Comparison of ENCODE assay signal across 39 cellular contexts in genomic region chr10:132250456-132251223, GRCh38.
"Had no signal": no experiment of that assay in that cellular context is flagged by ENCODE, and none has a peak within 500 bp of the region (broad histone marks: within the 10 kb centered on the region; RNA-seq: fewer than 3 reads in every experiment).

No MANE protein-coding gene starts in this region.

- H3K4me1 ChIP-seq: ascending aorta had no signal

- H3K27ac ChIP-seq: ascending aorta, cardiac muscle cell, WERI-Rb-1 had no signal

- ATAC-seq: activated CD4-positive, alpha-beta T cell treated with anti-CD3 and anti-CD28 coated beads for 36 hours; activated CD4-positive, CD25-positive, alpha-beta regulatory T cell treated with anti-CD3 and anti-CD28 coated beads, Interleukin-2, amount 50 U/mL, for 24 hours; activated CD8-positive, alpha-beta memory T cell treated with anti-CD3 and anti-CD28 coated beads, Interleukin-2, amount 10 ng/mL, durations not matched to agents 7 days and 5 days; activated CD8-positive, alpha-beta T cell treated with anti-CD3 and anti-CD28 coated beads, Interleukin-2, amount 10 ng/mL, durations not matched to agents 7 days and 5 days; activated naive CD8-positive, alpha-beta T cell treated with anti-CD3 and anti-CD28 coated beads, Interleukin-2, amount 50 U/mL, for 24 hours; WTC11 had no signal

- H3K4me3 ChIP-seq: ascending aorta, cardiac muscle cell had no signal

- H3K27me3 Mint-ChIP-seq: activated CD4-positive, alpha-beta memory T cell treated with anti-CD3 and anti-CD28 coated beads, Interleukin-2, amount 10 ng/mL, durations not matched to agents 7 days and 5 days; activated CD4-positive, alpha-beta T cell treated with anti-CD3 and anti-CD28 coated beads for 36 hours; activated CD4-positive, alpha-beta T cell treated with anti-CD3 and anti-CD28 coated beads, Interleukin-2, amount 10 ng/mL, durations not matched to agents 7 days and 5 days; activated CD8-positive, alpha-beta memory T cell treated with anti-CD3 and anti-CD28 coated beads, Interleukin-2, amount 10 ng/mL, durations not matched to agents 7 days and 5 days; activated naive CD4-positive, alpha-beta T cell treated with anti-CD3 and anti-CD28 coated beads, Interleukin-2, amount 10 ng/mL, durations not matched to agents 7 days and 5 days; activated naive CD4-positive, alpha-beta T cell treated with anti-CD3 and anti-CD28 coated beads, Interleukin-2, amount 50 U/mL, for 24 hours; activated naive CD8-positive, alpha-beta T cell; activated naive CD8-positive, alpha-beta T cell treated with anti-CD3 and anti-CD28 coated beads, Interleukin-2, amount 10 ng/mL, durations not matched to agents 7 days and 5 days; activated naive CD8-positive, alpha-beta T cell treated with anti-CD3 and anti-CD28 coated beads, Interleukin-2, amount 50 U/mL, for 24 hours; activated T-cell treated with anti-CD3 and anti-CD28 coated beads, Interleukin-2, amount 50 U/mL, for 24 hours; brain; central memory CD8-positive, alpha-beta T cell had no signal

- H3K4me1 Mint-ChIP-seq: activated naive CD8-positive, alpha-beta T cell treated with anti-CD3 and anti-CD28 coated beads, Interleukin-2, amount 10 ng/mL, durations not matched to agents 7 days and 5 days had no signal

- H3K9me3 Mint-ChIP-seq: activated CD4-positive, alpha-beta memory T cell treated with anti-CD3 and anti-CD28 coated beads, Interleukin-2, amount 10 ng/mL, durations not matched to agents 7 days and 5 days; activated CD4-positive, alpha-beta T cell treated with anti-CD3 and anti-CD28 coated beads, Interleukin-2, amount 10 ng/mL, durations not matched to agents 7 days and 5 days; activated naive CD4-positive, alpha-beta T cell treated with anti-CD3 and anti-CD28 coated beads, Interleukin-2, amount 10 ng/mL, durations not matched to agents 7 days and 5 days; activated naive CD4-positive, alpha-beta T cell treated with anti-CD3 and anti-CD28 coated beads, Interleukin-2, amount 50 U/mL, for 24 hours; activated naive CD8-positive, alpha-beta T cell treated with anti-CD3 and anti-CD28 coated beads, Interleukin-2, amount 10 ng/mL, durations not matched to agents 7 days and 5 days; activated naive CD8-positive, alpha-beta T cell treated with anti-CD3 and anti-CD28 coated beads, Interleukin-2, amount 50 U/mL, for 24 hours; activated T-cell treated with anti-CD3 and anti-CD28 coated beads, Interleukin-2, amount 50 U/mL, for 24 hours; activated T-helper 2 cell treated with anti-CD3 and anti-CD28 coated beads, Interferon-gamma antibody, Interleukin-2, Interleukin-4, amounts not matched to agents 10 μg/mL and 5 μg/mL and 100 μg/mL, durations not matched to agents 14 hours and 24 hours and 36 hours; brain; central memory CD8-positive, alpha-beta T cell; T-helper 1 cell treated with Interleukin-12 subunit alpha and Interleukin-12 subunit beta and Interleukin-4 antibody, amounts not matched to agents 30 μg/mL and 1 μg/mL, for 36 hours; T-helper 2 cell treated with Interferon-gamma antibody and Interleukin-4, amounts not matched to agents 5 μg/mL and 100 μg/mL, for 36 hours; WTC11 had no signal

- H3K9me3 ChIP-seq: ascending aorta had no signal

- H3K27me3 ChIP-seq: ascending aorta, cardiac muscle cell had no signal

- DNase-seq: activated CD4-positive, alpha-beta memory T cell treated with anti-CD3 and anti-CD28 coated beads, Interleukin-2, amount 10 ng/mL, durations not matched to agents 7 days and 5 days; activated CD4-positive, alpha-beta T cell treated with anti-CD3 and anti-CD28 coated beads for 1 hour; activated CD4-positive, alpha-beta T cell treated with anti-CD3 and anti-CD28 coated beads for 36 hours; activated CD4-positive, alpha-beta T cell treated with anti-CD3 and anti-CD28 coated beads for 48 hours; activated CD4-positive, alpha-beta T cell treated with anti-CD3 and anti-CD28 coated beads, Interleukin-2, amount 10 ng/mL, durations not matched to agents 7 days and 5 days; activated CD4-positive, alpha-beta T cell treated with anti-CD3 and anti-CD28 coated beads, Interleukin-2, amount 50 U/mL, for 48 hours; activated CD4-positive, CD25-positive, alpha-beta regulatory T cell; activated CD8-positive, alpha-beta memory T cell treated with anti-CD3 and anti-CD28 coated beads for 24 hours; activated CD8-positive, alpha-beta memory T cell treated with anti-CD3 and anti-CD28 coated beads, Interleukin-2, amount 10 ng/mL, durations not matched to agents 7 days and 5 days; activated CD8-positive, alpha-beta memory T cell treated with anti-CD3 and anti-CD28 coated beads, Interleukin-2, amount 50 U/mL, for 48 hours; activated CD8-positive, alpha-beta T cell treated with anti-CD3 and anti-CD28 coated beads, Interleukin-2, amount 10 ng/mL, durations not matched to agents 7 days and 5 days; activated effector memory CD4-positive, alpha-beta T cell treated with Interleukin-2 at 50 U/mL for 16 hours; activated gamma-delta T cell; activated naive CD4-positive, alpha-beta T cell treated with anti-CD3 and anti-CD28 coated beads, Interleukin-2, amount 10 ng/mL, durations not matched to agents 7 days and 5 days; activated naive CD4-positive, alpha-beta T cell treated with Interleukin-2 at 50 U/mL for 16 hours; activated naive CD8-positive, alpha-beta T cell treated with anti-CD3 and anti-CD28 coated beads, Interleukin-2, amount 10 ng/mL, durations not matched to agents 7 days and 5 days; activated naive CD8-positive, alpha-beta T cell treated with anti-CD3 and anti-CD28 coated beads, Interleukin-2, amount 50 U/mL, for 24 hours; activated T-cell treated with anti-CD3 and anti-CD28 coated beads, Interleukin-2, amount 50 U/mL, for 24 hours; activated T-cell treated with anti-CD3 and anti-CD28 coated beads, Interleukin-2, amount 50 U/mL, for 48 hours; amygdala; anterior cingulate cortex; caudate nucleus; cerebellar nuclear complex; T-helper 2 cell; T-helper 9 cell; WERI-Rb-1 had no signal

- H3K4me3 Mint-ChIP-seq: activated CD4-positive, alpha-beta memory T cell treated with anti-CD3 and anti-CD28 coated beads, Interleukin-2, amount 10 ng/mL, durations not matched to agents 7 days and 5 days; activated CD4-positive, alpha-beta T cell treated with anti-CD3 and anti-CD28 coated beads for 36 hours; activated CD4-positive, alpha-beta T cell treated with anti-CD3 and anti-CD28 coated beads, Interleukin-2, amount 10 ng/mL, durations not matched to agents 7 days and 5 days; activated CD8-positive, alpha-beta memory T cell treated with anti-CD3 and anti-CD28 coated beads, Interleukin-2, amount 10 ng/mL, durations not matched to agents 7 days and 5 days; activated CD8-positive, alpha-beta T cell treated with anti-CD3 and anti-CD28 coated beads, Interleukin-2, amount 10 ng/mL, durations not matched to agents 7 days and 5 days; activated naive CD4-positive, alpha-beta T cell treated with anti-CD3 and anti-CD28 coated beads, Interleukin-2, amount 10 ng/mL, durations not matched to agents 7 days and 5 days; activated naive CD4-positive, alpha-beta T cell treated with anti-CD3 and anti-CD28 coated beads, Interleukin-2, amount 50 U/mL, for 24 hours; activated naive CD8-positive, alpha-beta T cell; activated naive CD8-positive, alpha-beta T cell treated with anti-CD3 and anti-CD28 coated beads, Interleukin-2, amount 10 ng/mL, durations not matched to agents 7 days and 5 days; activated naive CD8-positive, alpha-beta T cell treated with anti-CD3 and anti-CD28 coated beads, Interleukin-2, amount 50 U/mL, for 24 hours; activated T-cell treated with anti-CD3 and anti-CD28 coated beads, Interleukin-2, amount 50 U/mL, for 24 hours; brain; central memory CD8-positive, alpha-beta T cell; T-helper 1 cell treated with Interleukin-12 subunit alpha and Interleukin-12 subunit beta and Interleukin-4 antibody, amounts not matched to agents 30 μg/mL and 1 μg/mL, for 36 hours; T-helper 2 cell treated with Interferon-gamma antibody and Interleukin-4, amounts not matched to agents 5 μg/mL and 100 μg/mL, for 36 hours; WTC11 had no signal

- H3K27ac Mint-ChIP-seq: activated CD4-positive, alpha-beta memory T cell treated with anti-CD3 and anti-CD28 coated beads, Interleukin-2, amount 10 ng/mL, durations not matched to agents 7 days and 5 days; activated CD4-positive, alpha-beta T cell treated with anti-CD3 and anti-CD28 coated beads for 36 hours; activated CD4-positive, alpha-beta T cell treated with anti-CD3 and anti-CD28 coated beads, Interleukin-2, amount 10 ng/mL, durations not matched to agents 7 days and 5 days; activated CD8-positive, alpha-beta memory T cell treated with anti-CD3 and anti-CD28 coated beads, Interleukin-2, amount 10 ng/mL, durations not matched to agents 7 days and 5 days; activated CD8-positive, alpha-beta T cell treated with anti-CD3 and anti-CD28 coated beads, Interleukin-2, amount 10 ng/mL, durations not matched to agents 7 days and 5 days; activated naive CD4-positive, alpha-beta T cell treated with anti-CD3 and anti-CD28 coated beads, Interleukin-2, amount 10 ng/mL, durations not matched to agents 7 days and 5 days; activated naive CD4-positive, alpha-beta T cell treated with anti-CD3 and anti-CD28 coated beads, Interleukin-2, amount 50 U/mL, for 24 hours; activated naive CD8-positive, alpha-beta T cell; activated naive CD8-positive, alpha-beta T cell treated with anti-CD3 and anti-CD28 coated beads, Interleukin-2, amount 10 ng/mL, durations not matched to agents 7 days and 5 days; activated naive CD8-positive, alpha-beta T cell treated with anti-CD3 and anti-CD28 coated beads, Interleukin-2, amount 50 U/mL, for 24 hours; activated T-cell treated with anti-CD3 and anti-CD28 coated beads, Interleukin-2, amount 50 U/mL, for 24 hours; activated T-helper 2 cell treated with anti-CD3 and anti-CD28 coated beads, Interferon-gamma antibody, Interleukin-2, Interleukin-4, amounts not matched to agents 10 μg/mL and 5 μg/mL and 100 μg/mL, durations not matched to agents 14 hours and 24 hours and 36 hours; brain; T-helper 1 cell treated with Interleukin-12 subunit alpha and Interleukin-12 subunit beta and Interleukin-4 antibody, amounts not matched to agents 30 μg/mL and 1 μg/mL, for 36 hours; T-helper 2 cell treated with Interferon-gamma antibody and Interleukin-4, amounts not matched to agents 5 μg/mL and 100 μg/mL, for 36 hours; WTC11 had no signal

- FAIRE-seq: bronchial epithelial cell, TTC549 had no signal

- H3K36me3 Mint-ChIP-seq: activated CD8-positive, alpha-beta memory T cell treated with anti-CD3 and anti-CD28 coated beads, Interleukin-2, amount 10 ng/mL, durations not matched to agents 7 days and 5 days; activated naive CD4-positive, alpha-beta T cell treated with anti-CD3 and anti-CD28 coated beads, Interleukin-2, amount 10 ng/mL, durations not matched to agents 7 days and 5 days; activated naive CD4-positive, alpha-beta T cell treated with anti-CD3 and anti-CD28 coated beads, Interleukin-2, amount 50 U/mL, for 24 hours; activated naive CD8-positive, alpha-beta T cell; activated naive CD8-positive, alpha-beta T cell treated with anti-CD3 and anti-CD28 coated beads, Interleukin-2, amount 10 ng/mL, durations not matched to agents 7 days and 5 days; brain; WTC11 had no signal

- H3K36me3 ChIP-seq: ascending aorta, cardiac muscle cell, WERI-Rb-1 had no signal
